Comparison of ENCODE assay signal across 10 cellular contexts in genomic region chr18:13222371-13223281, GRCh38. TPM values are rescaled to one million over a fixed set of nuclear protein-coding genes. Genes with fewer than 3 reads are reported as not detected.
DNase-seq lines count a peak whose midpoint lies in the region; ATAC-seq and TF ChIP-seq lines count a peak whose summit lies in the region.
"Had no signal": no experiment of that assay in that cellular context is flagged by ENCODE, and none has a peak within 500 bp of the region (broad histone marks: within the 10 kb centered on the region; RNA-seq: fewer than 3 reads in every experiment).

No MANE protein-coding gene starts in this region.

- H3K27ac Mint-ChIP-seq in type B pancreatic cell: no peak overlapping the region

- no peak for TF ChIP-seq CTCF in right lobe of liver (IDR thresholded peaks at IDR 0.05)
- TF ChIP-seq CTCF in type B pancreatic cell (conservative IDR thresholded peaks at IDR 0.05): no peak

- H3K27me3 Mint-ChIP-seq in type B pancreatic cell: peaks cover 55% of the 10 kb centered on the region

- H3K9me3 Mint-ChIP-seq in type B pancreatic cell: no peaks in the 10 kb centered on the region

- ATAC-seq in right lobe of liver (peak; percentile 57 to 67 (median 63)), GM18867 (IDR thresholded peaks at IDR 0.05; ENCODE audit: unreplicated experiment) (no peak), GM19324 (IDR thresholded peaks at IDR 0.05; ENCODE audit: low FRiP score, unreplicated experiment) (no peak), GM19035 (IDR thresholded peaks at IDR 0.05; ENCODE audit: unreplicated experiment) (no peak)
- ATAC-seq: A549 had no signal

- H3K9me3 ChIP-seq in right lobe of liver: no peaks in the 10 kb centered on the region
- H3K9me3 ChIP-seq: A549 had no signal

- TF ChIP-seq POLR2A in right lobe of liver (IDR thresholded peaks at IDR 0.05): no peak

- peaks cover 13% of the 10 kb centered on the region for H3K4me1 Mint-ChIP-seq in type B pancreatic cell (ENCODE audit: unreplicated experiment)

- peak; percentile 57 for DNase-seq in NCI-H2107 treated with DMSO at 0.1 percent for 48 hours (lab: John Stamatoyannopoulos, UW; ENCODE audit: unreplicated experiment)
- DNase-seq in NCI-H2107 (lab: John Stamatoyannopoulos, UW): no peak
- DNase-seq in amniotic epithelial cell (ENCODE audit: low read depth): peak; percentile 56
- DNase-seq in right lobe of liver: peak in 2 of 3 donors; percentile 52 to 79
- no peak for DNase-seq in type B pancreatic cell (ENCODE audit: extremely low spot score, unreplicated experiment)

- H3K36me3 ChIP-seq in right lobe of liver: no peaks in the 10 kb centered on the region

- H3K27me3 ChIP-seq in right lobe of liver: no peaks in the 10 kb centered on the region

- H3K4me1 ChIP-seq in right lobe of liver: peaks cover 0 to 49% (median 25%) of the 10 kb centered on the region in 4 donors

- intact Hi-C loops in right lobe of liver (cut with DNase I): no loop called here

- H3K4me3 Mint-ChIP-seq in type B pancreatic cell: peak overlapping the region; percentile 39

- 28% methylated on average over 4 of the region's 19 CpGs for WGBS in right lobe of liver (ENCODE audit: insufficient coverage, low coverage, low lambda C conversion rate, missing lambda C conversion rate)

- peak overlapping the region in 2 of 3 donors; percentile 6 to 29 for H3K27ac ChIP-seq in right lobe of liver
- H3K27ac ChIP-seq: A549 had no signal

- no peaks in the 10 kb centered on the region for H3K36me3 Mint-ChIP-seq in type B pancreatic cell

- no peak overlapping the region for H3K4me3 ChIP-seq in right lobe of liver
- H3K4me3 ChIP-seq: A549 had no signal

RNA-seq across cellular contexts. Expression of gene LDLRAD4, which starts 4.1 kb away (rescaled TPM):
- total RNA-seq in right lobe of liver: 10 to 100 TPM; 10.6 to 66.4 (median 18.7) TPM
- total RNA-seq in type B pancreatic cell (ENCODE audit: low replicate concordance): 0.88 and 2.4 TPM in 2 replicates
- total RNA-seq: LHCN-M2 had no signal

Comparison
In these comparisons a context has a peak if more than half of its experiments do, and no peak if none do; other contexts are left out.
1. DNase-seq: peak in NCI-H2107 treated with DMSO at 0.1 percent for 48 hours (single experiment), amniotic epithelial cell (single experiment) and right lobe of liver (2 of 3); none in NCI-H2107 (single experiment) and type B pancreatic cell (single experiment).
2. ATAC-seq: peak in right lobe of liver (4 of 4); none in GM18867 (single experiment), GM19324 (single experiment) and GM19035 (single experiment).